15 cellular contexts compared by ENCODE assay signal in genomic region chr10:6121144-6121543, GRCh38. TPM values are rescaled to one million over a fixed set of nuclear protein-coding genes. Genes with fewer than 3 reads are reported as not detected.
DNase-seq lines count a peak whose midpoint lies in the region; TF ChIP-seq lines count a peak whose summit lies in the region.
"Had no signal": no experiment of that assay in that cellular context is flagged by ENCODE, and none has a peak within 500 bp of the region (broad histone marks: within the 10 kb centered on the region; RNA-seq: fewer than 3 reads in every experiment).

No MANE protein-coding gene starts in this region.

- no peak overlapping the region for H2AFZ ChIP-seq in smooth muscle cell (ENCODE audit: low read depth)
- H2AFZ ChIP-seq: PC-9 had no signal

- H4K20me1 ChIP-seq in BLaER1 treated with 17β-estradiol and CSF1 and Interleukin-3, amounts not matched to agents 10 nM and 100 nM = peaks cover 0 to 7% (median 0%) of the 10 kb centered on the region in 11 experiments; a peak in 5 of 22 replicates
- H4K20me1 ChIP-seq in smooth muscle cell (ENCODE audit: low read depth) = peaks cover 4% of the 10 kb centered on the region

- no peaks in the 10 kb centered on the region for H3K79me2 ChIP-seq in smooth muscle cell (ENCODE audit: low read depth)

- H3K4me2 ChIP-seq in BLaER1 treated with 17β-estradiol and CSF1 and Interleukin-3, amounts not matched to agents 10 nM and 100 nM = peak overlapping the region in 6 of 11 experiments; percentile 33 to 58 (median 46); a peak in 11 of 22 replicates
- H3K4me2 ChIP-seq in smooth muscle cell = no peak overlapping the region
- H3K4me2 ChIP-seq: PC-9 had no signal

- no peaks in the 10 kb centered on the region for H3K9me3 Mint-ChIP-seq in nephron
- H3K9me3 Mint-ChIP-seq: CD8-positive, alpha-beta T cell had no signal

- peaks cover 10% of the 10 kb centered on the region for H3F3A ChIP-seq in smooth muscle cell (ENCODE audit: low read depth)

- peaks cover 11 to 42% (median 31%) of the 10 kb centered on the region in 10 experiments for H3K4me1 ChIP-seq in BLaER1 treated with 17β-estradiol and CSF1 and Interleukin-3, amounts not matched to agents 10 nM and 100 nM
- H3K4me1 ChIP-seq in smooth muscle cell (ENCODE audit: low read depth) = peaks cover 11% of the 10 kb centered on the region

- DNase-seq in smooth muscle cell (lab: John Stamatoyannopoulos, UW; ENCODE audit: unreplicated experiment) (no peak), NCI-H128 (lab: John Stamatoyannopoulos, UW; ENCODE audit: unreplicated experiment) (no peak), NCI-H146 treated with DMSO at 0.1 percent for 48 hours (lab: John Stamatoyannopoulos, UW; ENCODE audit: unreplicated experiment) (no peak), dermis blood vessel endothelial cell (no peak), NCI-H2196 treated with DMSO at 0.1 percent for 48 hours (lab: John Stamatoyannopoulos, UW; ENCODE audit: unreplicated experiment) (no peak)
- DNase-seq: CD8-positive, alpha-beta T cell; DMS79 treated with DMSO at 0.1 percent for 48 hours; GOT3; NCI-H1436; NCI-H774; PC-9 had no signal

- no peaks in the 10 kb centered on the region for H3K9me3 ChIP-seq in BLaER1 treated with 17β-estradiol and CSF1 and Interleukin-3, amounts not matched to agents 10 nM and 100 nM (replicated peaks in 1 of 11)
- no peaks in the 10 kb centered on the region for H3K9me3 ChIP-seq in smooth muscle cell (replicated peaks; ENCODE audit: low read depth)

- no peak overlapping the region; a peak in 1 of 22 replicates for H3K9ac ChIP-seq in BLaER1 treated with 17β-estradiol and CSF1 and Interleukin-3, amounts not matched to agents 10 nM and 100 nM
- H3K9ac ChIP-seq in smooth muscle cell (ENCODE audit: low read depth) = no peak overlapping the region

- no peaks in the 10 kb centered on the region for H3K27me3 Mint-ChIP-seq in nephron (ENCODE audit: low read depth)

- H3K4me3 Mint-ChIP-seq in nephron = no peak overlapping the region
- H3K4me3 Mint-ChIP-seq: CD8-positive, alpha-beta T cell had no signal

- H3K27ac ChIP-seq in BLaER1 treated with 17β-estradiol and CSF1 and Interleukin-3, amounts not matched to agents 10 nM and 100 nM = peak overlapping the region in 3 of 11 experiments; percentile 12 to 40 (median 15); a peak in 4 of 22 replicates
- H3K27ac ChIP-seq in cingulate gyrus (ENCODE audit: low read depth, low read length) (peak overlapping the region; percentile 34), smooth muscle cell (ENCODE audit: low read depth) (peak overlapping the region; percentile 40)
- H3K27ac ChIP-seq: PC-9 had no signal

- TF ChIP-seq CTCF in nephron (IDR thresholded peaks at IDR 0.05; ENCODE audit: unreplicated experiment in 3 of 3) (no peak), smooth muscle cell (IDR thresholded peaks at IDR 0.05; ENCODE audit: borderline replicate concordance, insufficient read depth, poor library complexity, severe bottlenecking) (no peak)

- H3K4me3 ChIP-seq in BLaER1 treated with 17β-estradiol and CSF1 and Interleukin-3, amounts not matched to agents 10 nM and 100 nM = no peak overlapping the region
- H3K4me3 ChIP-seq in smooth muscle cell = no peak overlapping the region
- H3K4me3 ChIP-seq: PC-9 had no signal

- H3K36me3 Mint-ChIP-seq in nephron (ENCODE audit: low read depth) = peaks cover 14% of the 10 kb centered on the region

- peaks cover 0 to 6% (median 0%) of the 10 kb centered on the region in 11 experiments; a peak in 2 of 22 replicates for H3K27me3 ChIP-seq in BLaER1 treated with 17β-estradiol and CSF1 and Interleukin-3, amounts not matched to agents 10 nM and 100 nM
- no peaks in the 10 kb centered on the region for H3K27me3 ChIP-seq in smooth muscle cell (ENCODE audit: low read depth)

- H3K27ac Mint-ChIP-seq in nephron = peak overlapping the region; percentile 26 to 45 (median 38)
- H3K27ac Mint-ChIP-seq: CD8-positive, alpha-beta T cell had no signal

- peaks cover 42% of the 10 kb centered on the region for H3K4me1 Mint-ChIP-seq in nephron

- H3K36me3 ChIP-seq in BLaER1 treated with 17β-estradiol and CSF1 and Interleukin-3, amounts not matched to agents 10 nM and 100 nM = peaks cover 8 to 18% (median 12%) of the 10 kb centered on the region in 11 experiments; a peak in 21 of 22 replicates
- H3K36me3 ChIP-seq in smooth muscle cell (ENCODE audit: low read depth) = no peaks in the 10 kb centered on the region

- WGBS in smooth muscle cell (ENCODE audit: low lambda C conversion rate) = 83% methylated on average over 10 of the region's 11 CpGs

RNA-seq across cellular contexts. Expression of gene RBM17, which starts 32.3 kb away (rescaled TPM):
- total RNA-seq in smooth muscle cell (20.0 and 37.0 TPM in 2 replicates), dermis blood vessel endothelial cell (65.3 and 67.9 TPM in 2 replicates)
- 68.3 and 81.2 TPM in 2 replicates for polyA plus RNA-seq in smooth muscle cell

RNA-seq across cellular contexts. Expression of gene IL2RA, which starts 59.0 kb away (rescaled TPM):
- total RNA-seq in smooth muscle cell = not detected in 2 replicates
- polyA plus RNA-seq in smooth muscle cell = not detected in 2 replicates
- not detected in 2 replicates for total RNA-seq in dermis blood vessel endothelial cell
- total RNA-seq: A673, PC-9 had no signal
